In the genomic region with DNA sequence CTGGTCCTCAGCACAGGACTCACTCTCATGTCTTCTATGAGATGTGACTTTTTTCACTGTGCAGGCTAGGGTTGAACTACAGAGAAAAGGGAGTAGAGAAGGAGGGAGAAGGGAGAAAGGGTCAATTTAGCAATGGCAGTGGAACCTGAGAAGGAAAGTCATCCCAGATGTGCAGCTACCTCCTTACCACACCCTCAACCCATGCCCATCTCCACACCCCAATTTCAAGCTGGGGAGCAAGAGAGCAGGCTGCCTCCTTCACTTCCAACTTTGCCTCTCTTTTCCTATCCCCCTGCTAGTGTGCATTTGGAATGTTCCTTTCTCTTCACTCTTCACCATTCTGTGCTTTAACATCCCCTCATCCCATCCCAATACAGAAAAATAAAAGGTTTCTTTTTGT, we compare ENCODE assay signal across 18 cellular contexts.
DNase-seq lines count a peak whose midpoint lies in the region; ATAC-seq, FAIRE-seq and TF ChIP-seq lines count a peak whose summit lies in the region.
"Had no signal": no experiment of that assay in that cellular context is flagged by ENCODE, and none has a peak within 500 bp of the region (broad histone marks: within the 10 kb centered on the region; RNA-seq: fewer than 3 reads in every experiment).

No MANE protein-coding gene starts in this region.

- no peaks in the 10 kb centered on the region for H3K9me3 Mint-ChIP-seq in natural killer cell
- no peaks in the 10 kb centered on the region for H3K9me3 Mint-ChIP-seq in natural killer cell treated with Interleukin-12 subunit alpha and Interleukin-12 subunit beta and Interleukin-15 and Interleukin-18, amount 100 ng/mL, for 72 hours
- H3K9me3 Mint-ChIP-seq in CD4-positive, CD25-positive, alpha-beta regulatory T cell = peaks cover 0 to 6% (median 1%) of the 10 kb centered on the region in 7 donors

- H3K27ac Mint-ChIP-seq in natural killer cell = no peak overlapping the region
- H3K27ac Mint-ChIP-seq in natural killer cell treated with Interleukin-12 subunit alpha and Interleukin-12 subunit beta and Interleukin-15 and Interleukin-18, amount 100 ng/mL, for 72 hours = no peak overlapping the region
- peak overlapping the region in 2 of 3 donors; percentile 28 to 64 for H3K27ac Mint-ChIP-seq in CD4-positive, CD25-positive, alpha-beta regulatory T cell
- H3K27ac Mint-ChIP-seq: GM23338 had no signal

- no peaks in the 10 kb centered on the region for H3K4me1 ChIP-seq in CD4-positive, CD25-positive, alpha-beta regulatory T cell (ENCODE audit: control insufficient read depth, insufficient read depth, low read length, poor library complexity, severe bottlenecking)
- H3K4me1 ChIP-seq: HAP-1 had no signal

- peak; percentile 88 for FAIRE-seq in bronchial epithelial cell (lab: Jason Lieb, UNC)
- FAIRE-seq: GM12878, H54 had no signal

- intact Hi-C loops in natural killer cell (cut with micrococcal nuclease) = no loop called here

- no peaks in the 10 kb centered on the region for H3K27me3 ChIP-seq in CD4-positive, CD25-positive, alpha-beta regulatory T cell (ENCODE audit: control insufficient read depth, insufficient read depth, low read length)
- H3K27me3 ChIP-seq in bronchial epithelial cell (ENCODE audit: control insufficient read depth, insufficient read depth, low read length) = peaks cover 4% of the 10 kb centered on the region

- peaks cover 7 to 19% of the 10 kb centered on the region in 2 donors for H3K27me3 Mint-ChIP-seq in natural killer cell (ENCODE audit: low read depth in 2 of 2)
- peaks cover 8 to 13% of the 10 kb centered on the region in 2 donors for H3K27me3 Mint-ChIP-seq in natural killer cell treated with Interleukin-12 subunit alpha and Interleukin-12 subunit beta and Interleukin-15 and Interleukin-18, amount 100 ng/mL, for 72 hours
- H3K27me3 Mint-ChIP-seq in CD4-positive, CD25-positive, alpha-beta regulatory T cell = peaks cover 7% of the 10 kb centered on the region
- H3K27me3 Mint-ChIP-seq: CD4-positive, alpha-beta memory T cell had no signal

- no peak for DNase-seq in natural killer cell
- no peak for DNase-seq in natural killer cell treated with Interleukin-12 subunit alpha and Interleukin-12 subunit beta and Interleukin-15 and Interleukin-18, amount 100 ng/mL, for 72 hours (ENCODE audit: low spot score)
- no peak for DNase-seq in CD4-positive, CD25-positive, alpha-beta regulatory T cell
- no peak for DNase-seq in bronchial epithelial cell (ENCODE audit: low read depth)
- no peak for DNase-seq in SKM-1 (lab: John Stamatoyannopoulos, UW; ENCODE audit: unreplicated experiment)
- no peak for DNase-seq in NCI-H446 (lab: John Stamatoyannopoulos, UW)
- DNase-seq: Calu3; CD4-positive, alpha-beta memory T cell; COR-L47; DMS153; DND-41; GDM1 had no signal

- H3K4me3 Mint-ChIP-seq in natural killer cell = peak overlapping the region; percentile 43
- no peak overlapping the region for H3K4me3 Mint-ChIP-seq in natural killer cell treated with Interleukin-12 subunit alpha and Interleukin-12 subunit beta and Interleukin-15 and Interleukin-18, amount 100 ng/mL, for 72 hours
- H3K4me3 Mint-ChIP-seq in CD4-positive, CD25-positive, alpha-beta regulatory T cell = no peak overlapping the region
- H3K4me3 Mint-ChIP-seq: CD14-positive monocyte, GM23338 had no signal

- no peak overlapping the region for H3K4me3 ChIP-seq in CD4-positive, CD25-positive, alpha-beta regulatory T cell (ENCODE audit: low read depth, low read length)
- H3K4me3 ChIP-seq in bronchial epithelial cell (ENCODE audit: low read depth, low read length) = no peak overlapping the region
- H3K4me3 ChIP-seq: GM12878, GM23338, HAP-1 had no signal

- ATAC-seq in natural killer cell = no peak
- no peak for ATAC-seq in natural killer cell treated with Interleukin-12 subunit alpha and Interleukin-12 subunit beta and Interleukin-15 and Interleukin-18, amount 100 ng/mL, for 72 hours
- ATAC-seq in CD4-positive, CD25-positive, alpha-beta regulatory T cell (ENCODE audit: low read depth in 2 of 2) = no peak
- ATAC-seq in HG02623 (IDR thresholded peaks at IDR 0.05; ENCODE audit: unreplicated experiment) = no peak
- ATAC-seq: GM12878, GM23338 had no signal

- peaks cover 0 to 13% of the 10 kb centered on the region in 2 donors for H3K4me1 Mint-ChIP-seq in natural killer cell
- peaks cover 0 to 8% of the 10 kb centered on the region in 2 donors for H3K4me1 Mint-ChIP-seq in natural killer cell treated with Interleukin-12 subunit alpha and Interleukin-12 subunit beta and Interleukin-15 and Interleukin-18, amount 100 ng/mL, for 72 hours (ENCODE audit: low read depth in 2 of 2)
- peaks cover 13 to 40% (median 23%) of the 10 kb centered on the region in 4 donors for H3K4me1 Mint-ChIP-seq in CD4-positive, CD25-positive, alpha-beta regulatory T cell

- TF ChIP-seq CTCF in natural killer cell (IDR thresholded peaks at IDR 0.05) (no peak), bronchial epithelial cell (IDR thresholded peaks at IDR 0.05; ENCODE audit: insufficient read depth, low read length, severe bottlenecking) (no peak)

- no peaks in the 10 kb centered on the region for H3K9me3 ChIP-seq in CD4-positive, CD25-positive, alpha-beta regulatory T cell (ENCODE audit: control insufficient read depth in 2 of 2, low read length in 2 of 2)
- H3K9me3 ChIP-seq: HAP-1 had no signal

- H3K36me3 ChIP-seq in CD4-positive, CD25-positive, alpha-beta regulatory T cell (ENCODE audit: control insufficient read depth, insufficient read depth, low read length) = no peaks in the 10 kb centered on the region
- H3K36me3 ChIP-seq in bronchial epithelial cell (ENCODE audit: control insufficient read depth, insufficient read depth, low read length) = no peaks in the 10 kb centered on the region
- H3K36me3 ChIP-seq: HAP-1 had no signal

- H3K27ac ChIP-seq in CD4-positive, CD25-positive, alpha-beta regulatory T cell (ENCODE audit: insufficient read depth, low read length, poor library complexity, severe bottlenecking) = no peak overlapping the region

- no peaks in the 10 kb centered on the region for H3K36me3 Mint-ChIP-seq in natural killer cell
- H3K36me3 Mint-ChIP-seq in natural killer cell treated with Interleukin-12 subunit alpha and Interleukin-12 subunit beta and Interleukin-15 and Interleukin-18, amount 100 ng/mL, for 72 hours = no peaks in the 10 kb centered on the region
- no peaks in the 10 kb centered on the region for H3K36me3 Mint-ChIP-seq in CD4-positive, CD25-positive, alpha-beta regulatory T cell

Comparison
In these comparisons a context has a peak if more than half of its experiments do, and no peak if none do; other contexts are left out.
1. H3K27ac Mint-ChIP-seq: peak in CD4-positive, CD25-positive, alpha-beta regulatory T cell (2 of 3); none in natural killer cell (0 of 2) and natural killer cell treated with Interleukin-12 subunit alpha and Interleukin-12 subunit beta and Interleukin-15 and Interleukin-18, amount 100 ng/mL, for 72 hours (0 of 2).